Comparison of ENCODE assay signal across 17 cellular contexts in genomic region chr11:71055925-71056324, GRCh38.
DNase-seq lines count a peak whose midpoint lies in the region; ATAC-seq and TF ChIP-seq lines count a peak whose summit lies in the region.
"Had no signal": no experiment of that assay in that cellular context is flagged by ENCODE, and none has a peak within 500 bp of the region (broad histone marks: within the 10 kb centered on the region; RNA-seq: fewer than 3 reads in every experiment).

No MANE protein-coding gene starts in this region.

- H2AFZ ChIP-seq in neuronal stem cell (ENCODE audit: low read length): peak overlapping the region; percentile 46

- no CpG with 5 or more reads among the region's 6 CpGs for WGBS in neuronal stem cell (ENCODE audit: extremely low coverage in 2 of 2, insufficient read length in 2 of 2, insufficient replicate concordance in 1 of 2), 2 donors

- no peak overlapping the region for H3K9ac ChIP-seq in neuronal stem cell (ENCODE audit: low read depth, low read length, poor library complexity)
- H3K9ac ChIP-seq: BLaER1 treated with 17β-estradiol and CSF1 and Interleukin-3, amounts not matched to agents 10 nM and 100 nM had no signal

- H3K27ac Mint-ChIP-seq in chondrocyte (ENCODE audit: unreplicated experiment): no peak overlapping the region
- H3K27ac Mint-ChIP-seq: CD14-positive monocyte; CD4-positive, alpha-beta T cell; HFFc6 had no signal

- H3K27ac ChIP-seq in neuronal stem cell (replicated peaks; ENCODE audit: low read length): no peak overlapping the region
- H3K27ac ChIP-seq: 22Rv1; BLaER1 treated with 17β-estradiol and CSF1 and Interleukin-3, amounts not matched to agents 10 nM and 100 nM had no signal

- no peak overlapping the region for H3K4me3 Mint-ChIP-seq in chondrocyte (ENCODE audit: unreplicated experiment)
- H3K4me3 Mint-ChIP-seq: CD14-positive monocyte; CD4-positive, alpha-beta T cell; HFFc6 had no signal

- no peaks in the 10 kb centered on the region for H3K79me1 ChIP-seq in neuronal stem cell (ENCODE audit: low read depth, low read length)

- peak overlapping the region; percentile 30 for H4K8ac ChIP-seq in neuronal stem cell (ENCODE audit: low read depth, low read length)

- no peak overlapping the region for H2BK12ac ChIP-seq in neuronal stem cell (ENCODE audit: low read length)

- H2BK5ac ChIP-seq in neuronal stem cell (ENCODE audit: low read length): no peak overlapping the region

- H3K4me1 Mint-ChIP-seq in chondrocyte (ENCODE audit: low read depth): no peaks in the 10 kb centered on the region
- H3K4me1 Mint-ChIP-seq: CD14-positive monocyte had no signal

- H4K91ac ChIP-seq in neuronal stem cell (ENCODE audit: low read depth, low read length, poor library complexity): no peak overlapping the region

- H3K23ac ChIP-seq in neuronal stem cell (ENCODE audit: low read depth, low read length, poor library complexity): peak overlapping the region; percentile 35

- H3K4me1 ChIP-seq in neuronal stem cell (ENCODE audit: control insufficient read depth in 2 of 2, insufficient read depth in 1 of 2, low read depth in 1 of 2, low read length in 2 of 2): peaks cover 0 to 2% of the 10 kb centered on the region in 2 donors
- H3K4me1 ChIP-seq: BE2C; BLaER1 treated with 17β-estradiol and CSF1 and Interleukin-3, amounts not matched to agents 10 nM and 100 nM; HAP-1 had no signal

- H3K9me3 Mint-ChIP-seq in chondrocyte (ENCODE audit: low read depth): no peaks in the 10 kb centered on the region
- H3K9me3 Mint-ChIP-seq: CD4-positive, alpha-beta T cell had no signal

- H2BK120ac ChIP-seq in neuronal stem cell (ENCODE audit: low read depth, low read length): no peak overlapping the region

- peaks cover 0 to 10% (median 0%) of the 10 kb centered on the region in 3 experiments for H3K27me3 ChIP-seq in neuronal stem cell (ENCODE audit: control insufficient read depth in 3 of 3, insufficient read depth in 3 of 3, low read depth in 1 of 3, low read length in 3 of 3)
- H3K27me3 ChIP-seq: BE2C; BLaER1 treated with 17β-estradiol and CSF1 and Interleukin-3, amounts not matched to agents 10 nM and 100 nM had no signal

- no peak for ATAC-seq in HG02798 (IDR thresholded peaks at IDR 0.05; ENCODE audit: poor library complexity, unreplicated experiment)
- ATAC-seq in HG03175 (IDR thresholded peaks at IDR 0.05; ENCODE audit: unreplicated experiment): no peak

- no peak for TF ChIP-seq CTCF in chondrocyte (IDR thresholded peaks at IDR 0.05)

- H3K4ac ChIP-seq in neuronal stem cell (ENCODE audit: low read length): no peak overlapping the region

- no peaks in the 10 kb centered on the region for H3K9me3 ChIP-seq in neuronal stem cell (replicated peaks in 1 of 2; ENCODE audit: control insufficient read depth in 2 of 2, insufficient read depth in 1 of 2, low read depth in 1 of 2, low read length in 2 of 2)
- H3K9me3 ChIP-seq: BE2C; BLaER1 treated with 17β-estradiol and CSF1 and Interleukin-3, amounts not matched to agents 10 nM and 100 nM; HAP-1 had no signal

- no peaks in the 10 kb centered on the region for H3K36me3 Mint-ChIP-seq in chondrocyte (ENCODE audit: low read depth)
- H3K36me3 Mint-ChIP-seq: CD14-positive monocyte had no signal

- no peaks in the 10 kb centered on the region for H3K36me3 ChIP-seq in neuronal stem cell (replicated peaks in 1 of 2; ENCODE audit: control insufficient read depth in 2 of 2, insufficient read depth in 2 of 2, low read length in 2 of 2)
- H3K36me3 ChIP-seq: BE2C; BLaER1 treated with 17β-estradiol and CSF1 and Interleukin-3, amounts not matched to agents 10 nM and 100 nM; HAP-1 had no signal

- no peak overlapping the region for H2BK15ac ChIP-seq in neuronal stem cell (ENCODE audit: low read length)

- H3K4me2 ChIP-seq in neuronal stem cell (ENCODE audit: insufficient read depth, low read length, poor library complexity, severe bottlenecking): no peak overlapping the region
- H3K4me2 ChIP-seq: BLaER1 treated with 17β-estradiol and CSF1 and Interleukin-3, amounts not matched to agents 10 nM and 100 nM had no signal

- peaks cover 1% of the 10 kb centered on the region for H3K27me3 Mint-ChIP-seq in chondrocyte (ENCODE audit: low read depth)

- peak overlapping the region; percentile 2 for H3K14ac ChIP-seq in neuronal stem cell (ENCODE audit: low read length)

- no peak overlapping the region for H3K4me3 ChIP-seq in neuronal stem cell (ENCODE audit: low read length in 2 of 2)
- H3K4me3 ChIP-seq: BLaER1 treated with 17β-estradiol and CSF1 and Interleukin-3, amounts not matched to agents 10 nM and 100 nM; HAP-1 had no signal

- peak overlapping the region; percentile 2 for H3K18ac ChIP-seq in neuronal stem cell (ENCODE audit: low read length)

- DNase-seq in NCI-H146 (lab: John Stamatoyannopoulos, UW) (peak; percentile 38), NCI-H146 treated with DMSO at 0.1 percent for 48 hours (lab: John Stamatoyannopoulos, UW; ENCODE audit: unreplicated experiment) (no peak), chondrocyte (ENCODE audit: low spot score) (peak; percentile 59), neuronal stem cell (ENCODE audit: low spot score) (no peak)
- DNase-seq: BE2C; CD4-positive, alpha-beta T cell; COR-L47; DMS153; DND-41; GOT3; HFFc6 had no signal

- peak overlapping the region; percentile 14 for H2AK5ac ChIP-seq in neuronal stem cell (ENCODE audit: low read depth, low read length)

Comparison
In these comparisons a context has a peak if more than half of its experiments do, and no peak if none do; other contexts are left out.
1. DNase-seq: peak in NCI-H146 (single experiment) and chondrocyte (single experiment); none in NCI-H146 treated with DMSO at 0.1 percent for 48 hours (single experiment) and neuronal stem cell (single experiment).